In genomic region chr16:87125206-87126155, GRCh38 we compare ENCODE assay signal across 24 cellular contexts.
DNase-seq lines count a peak whose midpoint lies in the region; ATAC-seq and TF ChIP-seq lines count a peak whose summit lies in the region.
"Had no signal": no experiment of that assay in that cellular context is flagged by ENCODE, and none has a peak within 500 bp of the region (broad histone marks: within the 10 kb centered on the region; RNA-seq: fewer than 3 reads in every experiment).

No MANE protein-coding gene starts in this region.

- 74 to 78% methylated on average over 38 of the region's 38 CpGs for WGBS in sigmoid colon, 2 donors

- no peak overlapping the region for H3K4me3 ChIP-seq in sigmoid colon
- H3K4me3 ChIP-seq: coronary artery, psoas muscle, stomach, transverse colon had no signal

- H3K27ac ChIP-seq in sigmoid colon, result no peak overlapping the region
- H3K27ac ChIP-seq: neutrophil, psoas muscle, stomach, transverse colon had no signal

- intact Hi-C loops in left ventricle myocardium superior (cut with micrococcal nuclease) (no loop called here), sigmoid colon (cut with DNase I) (no loop called here)

- no peaks in the 10 kb centered on the region for H3K36me3 ChIP-seq in sigmoid colon
- H3K36me3 ChIP-seq: neutrophil, stomach, transverse colon had no signal

- TF ChIP-seq CTCF in sigmoid colon (IDR thresholded peaks at IDR 0.05), result no peak

- ATAC-seq in left ventricle myocardium superior, result peak; percentile 59
- ATAC-seq: activated CD4-positive, CD25-positive, alpha-beta regulatory T cell treated with anti-CD3 and anti-CD28 coated beads, Interleukin-2, amount 50 U/mL, for 24 hours; Panc1; psoas muscle had no signal

- no peak for TF ChIP-seq POLR2A in sigmoid colon (IDR thresholded peaks at IDR 0.05)

- TF ChIP-seq EP300 in sigmoid colon (IDR thresholded peaks at IDR 0.05), result no peak

- peaks cover 0 to 19% (median 0%) of the 10 kb centered on the region in 3 donors for H3K27me3 ChIP-seq in sigmoid colon
- H3K27me3 ChIP-seq: transverse colon had no signal

- H3K9me3 ChIP-seq in sigmoid colon, result peaks cover 0 to 8% (median 2%) of the 10 kb centered on the region in 4 donors
- H3K9me3 ChIP-seq: neutrophil, transverse colon had no signal

- DNase-seq in NCI-H82 (lab: John Stamatoyannopoulos, UW), result peak; percentile 87
- DNase-seq in amniotic epithelial cell (ENCODE audit: low read depth), result peak; percentile 50
- DNase-seq in left ventricle myocardium superior, result peak; percentile 42
- DNase-seq in sigmoid colon, result peak; percentile 46
- no peak for DNase-seq in NOMO-1 treated with dmso at 0.1 percent for 144 hours (lab: John Stamatoyannopoulos, UW; ENCODE audit: unreplicated experiment)
- no peak for DNase-seq in NCI-H1048 (lab: John Stamatoyannopoulos, UW)
- DNase-seq in stimulated activated CD4-positive, alpha-beta T cell treated with anti-CD3 and anti-CD28 coated beads, Interleukin-4, amount 100 ng/mL, for 1 hour, result no peak
- DNase-seq: activated CD4-positive, alpha-beta T cell treated with anti-CD3 and anti-CD28 coated beads, Interleukin-2, amount 50 U/mL, for 48 hours; activated CD8-positive, alpha-beta memory T cell treated with anti-CD3 and anti-CD28 coated beads, Interleukin-2, amount 50 U/mL, for 4 hours; anterior cingulate cortex; DMS53; foreskin fibroblast; mesenchymal stem cell; NCI-H510A; psoas muscle; small intestine; stimulated activated CD4-positive, alpha-beta T cell treated with anti-CD3 and anti-CD28 coated beads, Interleukin-1b, Interleukin-23, amount 100 ng/mL, for 48 hours; stomach; T-helper 1 cell; transverse colon had no signal

- peaks cover 0 to 4% (median 0%) of the 10 kb centered on the region in 4 donors for H3K4me1 ChIP-seq in sigmoid colon
- H3K4me1 ChIP-seq: psoas muscle had no signal

Comparison
In these comparisons a context has a peak if more than half of its experiments do, and no peak if none do; other contexts are left out.
1. DNase-seq: peak in NCI-H82 (single experiment), amniotic epithelial cell (single experiment), left ventricle myocardium superior (single experiment) and sigmoid colon (single experiment); none in NOMO-1 treated with dmso at 0.1 percent for 144 hours (single experiment), NCI-H1048 (single experiment) and stimulated activated CD4-positive, alpha-beta T cell treated with anti-CD3 and anti-CD28 coated beads, Interleukin-4, amount 100 ng/mL, for 1 hour (single experiment).